ENCODE assay signal across 14 cellular contexts in the genomic region with DNA sequence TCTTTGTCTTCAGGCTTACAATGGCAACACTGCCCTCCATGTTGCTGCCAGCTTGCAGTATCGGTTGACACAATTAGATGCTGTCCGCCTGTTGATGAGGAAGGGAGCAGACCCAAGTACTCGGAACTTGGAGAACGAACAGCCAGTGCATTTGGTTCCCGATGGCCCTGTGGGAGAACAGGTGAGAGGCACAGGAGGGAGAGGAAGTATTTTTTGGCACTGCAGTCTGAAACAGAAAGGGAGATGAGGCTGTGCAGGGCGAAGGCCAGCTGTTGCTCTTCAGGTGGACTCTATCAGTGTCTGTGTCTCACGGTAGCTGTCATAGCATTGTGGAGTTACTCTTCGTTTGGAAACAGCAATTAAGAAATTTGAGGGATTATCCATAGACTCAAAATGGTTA. TPM values are rescaled to one million over a fixed set of nuclear protein-coding genes. Genes with fewer than 3 reads are reported as not detected.
DNase-seq lines count a peak whose midpoint lies in the region; ATAC-seq and TF ChIP-seq lines count a peak whose summit lies in the region.
"Had no signal": no experiment of that assay in that cellular context is flagged by ENCODE, and none has a peak within 500 bp of the region (broad histone marks: within the 10 kb centered on the region; RNA-seq: fewer than 3 reads in every experiment).

No MANE protein-coding gene starts in this region.

- no peak for ATAC-seq in CD4-positive, alpha-beta T cell (ENCODE audit: poor library complexity)
- ATAC-seq in naive thymus-derived CD8-positive, alpha-beta T cell: no peak

- H3K9me3 ChIP-seq in CD4-positive, alpha-beta T cell (ENCODE audit: control insufficient read depth, low read length): no peaks in the 10 kb centered on the region
- no peaks in the 10 kb centered on the region for H3K9me3 ChIP-seq in HEK293 (ENCODE audit: control insufficient read depth, insufficient read depth, low read depth, low read length)
- peaks cover 2% of the 10 kb centered on the region for H3K9me3 ChIP-seq in trophoblast cell (ENCODE audit: insufficient read depth, low read depth, low read length)

- intact Hi-C loops in CD4-positive, alpha-beta T cell (cut with DNase I, micrococcal nuclease): loop anchor here in 1 of 2 experiments (5.0 kb wide), 1 partner anchor 35 kb away; no protein-coding TSS in a partner anchor

- DNase-seq in CD4-positive, alpha-beta T cell: no peak
- DNase-seq in coronary artery (ENCODE audit: low spot score) (no peak), UCSD-AML1 (lab: John Stamatoyannopoulos, UW; ENCODE audit: unreplicated experiment) (no peak), NCI-H2081 (lab: John Stamatoyannopoulos, UW) (no peak), trophoblast cell (no peak), SIG-M5 (lab: John Stamatoyannopoulos, UW) (no peak)
- no peak for DNase-seq in naive thymus-derived CD8-positive, alpha-beta T cell
- DNase-seq: cerebellar nuclear complex; NCI-H187 treated with DMSO at 0.1 percent for 48 hours; NCI-H774; stimulated activated CD4-positive, alpha-beta T cell treated with anti-CD3 and anti-CD28 coated beads, Interleukin-4, amount 100 ng/mL, for 24 hours; WERI-Rb-1 had no signal

- H3K4me2 ChIP-seq in trophoblast cell (ENCODE audit: low read length): no peak overlapping the region
- H3K4me2 ChIP-seq: KMS-11 had no signal

- H3K79me2 ChIP-seq in trophoblast cell (ENCODE audit: control insufficient read depth, insufficient read depth, low read length, poor library complexity): no peaks in the 10 kb centered on the region

- H2BK120ac ChIP-seq in trophoblast cell (ENCODE audit: insufficient read depth, low read length, poor library complexity): no peak overlapping the region

- no peak for TF ChIP-seq CTCF in CD4-positive, alpha-beta T cell (IDR thresholded peaks at IDR 0.05)
- no peak for TF ChIP-seq CTCF in HEK293 (tag by site-specific recombination; IDR thresholded peaks at IDR 0.05)
- no peak for TF ChIP-seq CTCF in coronary artery (IDR thresholded peaks at IDR 0.05)

- H2AFZ ChIP-seq in trophoblast cell (ENCODE audit: insufficient read depth, low read length, poor library complexity): no peak overlapping the region

- H3K4ac ChIP-seq in trophoblast cell (ENCODE audit: low read depth, low read length): no peak overlapping the region

- H3K9ac ChIP-seq in trophoblast cell (ENCODE audit: low read length): no peak overlapping the region
- H3K9ac ChIP-seq: KMS-11 had no signal

- H3K4me3 ChIP-seq in HEK293 (ENCODE audit: low read depth, low read length) (no peak overlapping the region), coronary artery (peak overlapping the region; percentile 54), trophoblast cell (ENCODE audit: low read depth, low read length) (no peak overlapping the region)

- H3K27ac ChIP-seq in CD4-positive, alpha-beta T cell (ENCODE audit: low read depth, low read length): no peak overlapping the region
- H3K27ac ChIP-seq in HEK293 (ENCODE audit: extremely low read depth, low read depth, low read length): no peak overlapping the region
- peak overlapping the region in 1 of 2 donors; percentile 55 for H3K27ac ChIP-seq in coronary artery
- H3K27ac ChIP-seq in trophoblast cell (ENCODE audit: low read depth, low read length): no peak overlapping the region
- H3K27ac ChIP-seq: KMS-11, WERI-Rb-1 had no signal

- WGBS in trophoblast cell (ENCODE audit: extremely low coverage, insufficient coverage, insufficient read length): no CpG with 5 or more reads among the region's 8 CpGs

- CTCF ChIA-PET in CD4-positive, alpha-beta T cell (lab: Charles Lee): interaction anchor here (0.6 kb wide), 1 partner anchor 8 kb away, joined by 3 read pairs; no protein-coding TSS in a partner anchor
- CTCF ChIA-PET in HEK293 (lab: Yijun Ruan, JAX): interaction anchor here (0.6 kb wide), 1 partner anchor 372 kb away, joined by 3 read pairs; no protein-coding TSS in a partner anchor

- H3K4me1 ChIP-seq in HEK293 (ENCODE audit: control insufficient read depth, insufficient read depth, low read length) (no peaks in the 10 kb centered on the region), trophoblast cell (ENCODE audit: control insufficient read depth in 1 of 2, insufficient read depth in 2 of 2, low read length in 2 of 2) (no peaks in the 10 kb centered on the region)

- peaks cover 99% of the 10 kb centered on the region for H3K36me3 Mint-ChIP-seq in CD4-positive, alpha-beta T cell (ENCODE audit: low read depth)
- H3K36me3 Mint-ChIP-seq in naive thymus-derived CD8-positive, alpha-beta T cell: peaks cover 46 to 98% (median 66%) of the 10 kb centered on the region in 3 donors

- peaks cover 66% of the 10 kb centered on the region for H3K4me1 Mint-ChIP-seq in CD4-positive, alpha-beta T cell (ENCODE audit: low read depth)
- H3K4me1 Mint-ChIP-seq in naive thymus-derived CD8-positive, alpha-beta T cell: peaks cover 29 to 78% (median 64%) of the 10 kb centered on the region in 4 donors

- no peaks in the 10 kb centered on the region for H3K27me3 ChIP-seq in CD4-positive, alpha-beta T cell (ENCODE audit: control insufficient read depth, insufficient read depth, low read length)
- H3K27me3 ChIP-seq in trophoblast cell (ENCODE audit: insufficient read depth, low read length): no peaks in the 10 kb centered on the region

- no peak overlapping the region for H3K23ac ChIP-seq in trophoblast cell (ENCODE audit: low read length)

- H3K9me3 Mint-ChIP-seq in CD4-positive, alpha-beta T cell: no peaks in the 10 kb centered on the region
- no peaks in the 10 kb centered on the region for H3K9me3 Mint-ChIP-seq in naive thymus-derived CD8-positive, alpha-beta T cell

- no peak overlapping the region for H2BK5ac ChIP-seq in trophoblast cell (ENCODE audit: low read depth, low read length, poor library complexity)

- POLR2A ChIA-PET in CD4-positive, alpha-beta T cell (lab: Charles Lee): interaction anchor here (1.5 kb wide), 1 partner anchor 10 kb away, joined by 10 read pairs; no protein-coding TSS in a partner anchor
- POLR2A ChIA-PET in HEK293 (lab: Yijun Ruan, JAX): no interaction called here
- POLR2A ChIA-PET in naive thymus-derived CD8-positive, alpha-beta T cell (lab: Charles Lee): interaction anchor here (0.6 to 1.3 kb wide), 3 partner anchors 29 to 76 kb away, joined by 3 to 5 read pairs (median 3); no protein-coding TSS in a partner anchor

- no peak overlapping the region for H2AK5ac ChIP-seq in trophoblast cell (ENCODE audit: low read length)

- no peak overlapping the region for H2BK12ac ChIP-seq in trophoblast cell (ENCODE audit: low read length)

- H4K91ac ChIP-seq in trophoblast cell (ENCODE audit: low read depth, low read length): no peak overlapping the region

- H3K27ac Mint-ChIP-seq in CD4-positive, alpha-beta T cell: peak overlapping the region; percentile 37
- H3K27ac Mint-ChIP-seq in naive thymus-derived CD8-positive, alpha-beta T cell: peak overlapping the region; percentile 17 to 83 (median 50)

- no peaks in the 10 kb centered on the region for H3K79me1 ChIP-seq in trophoblast cell (ENCODE audit: low read length)

- H3K4me3 Mint-ChIP-seq in CD4-positive, alpha-beta T cell: peak overlapping the region; percentile 12
- peak overlapping the region in 7 of 10 donors; percentile 14 to 71 (median 36) for H3K4me3 Mint-ChIP-seq in naive thymus-derived CD8-positive, alpha-beta T cell

- H4K12ac ChIP-seq in trophoblast cell (ENCODE audit: low read depth, low read length): no peak overlapping the region

- no peaks in the 10 kb centered on the region for H3K27me3 Mint-ChIP-seq in CD4-positive, alpha-beta T cell
- no peaks in the 10 kb centered on the region for H3K27me3 Mint-ChIP-seq in naive thymus-derived CD8-positive, alpha-beta T cell

- H3K14ac ChIP-seq in trophoblast cell (ENCODE audit: low read length): no peak overlapping the region

- no peak overlapping the region for H3K18ac ChIP-seq in trophoblast cell (ENCODE audit: low read length)

- H3K36me3 ChIP-seq in HEK293 (ENCODE audit: control insufficient read depth in 2 of 2, insufficient read depth in 1 of 2, low read length in 2 of 2): peaks cover 40 to 92% of the 10 kb centered on the region in 2 experiments
- peaks cover 23 to 43% of the 10 kb centered on the region in 2 experiments for H3K36me3 ChIP-seq in trophoblast cell (ENCODE audit: control insufficient read depth in 1 of 2, insufficient read depth in 2 of 2, low read length in 2 of 2)

- H4K8ac ChIP-seq in trophoblast cell (ENCODE audit: low read depth, low read length): no peak overlapping the region

TF ChIP-seq in HEK293, 187 proteins besides CTCF, POLR2A, EP300 and RAD21:
- TF ChIP-seq SCRT2 (tag by site-specific recombination; IDR thresholded peaks at IDR 0.05) (peak; percentile 34; the same call in 1 of the 2 replicates), ZNF202 (tag by site-specific recombination; IDR thresholded peaks at IDR 0.05; ENCODE audit: borderline replicate concordance) (no peak)

RNA-seq across cellular contexts. Expression of a gene that starts 8.0 kb away (rescaled TPM):
- 100 to 1,000 TPM; 438 to 451 TPM for total RNA-seq in CD4-positive, alpha-beta T cell
- total RNA-seq in naive thymus-derived CD8-positive, alpha-beta T cell: 100 to 1,000 TPM; 148 to 151 TPM
- 10 to 100 TPM in 2 of 3 donors, 1 to 10 TPM in 1; 9.3 to 23.6 (median 20.2) TPM for polyA plus RNA-seq in naive thymus-derived CD8-positive, alpha-beta T cell
- polyA plus RNA-seq in trophoblast cell (2013): 5.7 and 6.0 TPM in 2 replicates
